Comparison of ENCODE assay signal across 10 cellular contexts in the genomic region with DNA sequence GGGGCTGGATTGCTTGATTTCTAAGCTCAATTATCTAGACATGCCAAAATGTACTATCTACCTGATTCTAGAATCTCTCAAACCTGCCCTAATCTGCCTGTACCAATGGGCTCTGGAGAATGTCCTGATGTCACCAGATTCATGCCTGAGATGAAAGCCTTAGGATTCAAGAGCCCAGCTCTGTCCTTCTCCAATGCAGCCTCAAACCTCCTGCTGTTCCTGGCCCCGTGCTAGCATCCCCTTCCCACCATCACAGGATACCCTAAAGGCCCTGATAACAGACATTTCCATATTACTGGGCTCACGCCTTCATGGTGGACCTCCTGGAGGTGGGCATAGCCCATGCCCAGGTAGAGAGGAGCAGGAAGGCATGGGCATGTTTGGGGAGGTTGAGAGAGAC.
DNase-seq lines count a peak whose midpoint lies in the region; ATAC-seq, FAIRE-seq and TF ChIP-seq lines count a peak whose summit lies in the region.
"Had no signal": no experiment of that assay in that cellular context is flagged by ENCODE, and none has a peak within 500 bp of the region (broad histone marks: within the 10 kb centered on the region; RNA-seq: fewer than 3 reads in every experiment).

No MANE protein-coding gene starts in this region.

- no peak overlapping the region for H3K4me2 ChIP-seq in HepG2 (ENCODE audit: low read depth, low read length)

- peaks cover 67% of the 10 kb centered on the region for H3K4me1 Mint-ChIP-seq in activated CD8-positive, alpha-beta T cell treated with anti-CD3 and anti-CD28 coated beads for 36 hours (ENCODE audit: low read depth)

- no peak overlapping the region for H3K4me3 ChIP-seq in right lobe of liver
- H3K4me3 ChIP-seq in HepG2 (replicated peaks in 1 of 3; ENCODE audit: insufficient read depth in 1 of 3, low read depth in 2 of 3, low read length in 3 of 3): no peak overlapping the region
- H3K4me3 ChIP-seq in lower lobe of right lung: no peak overlapping the region
- H3K4me3 ChIP-seq in dorsolateral prefrontal cortex: no peak overlapping the region
- H3K4me3 ChIP-seq: K562 had no signal

- H4K20me1 ChIP-seq in HepG2 (ENCODE audit: insufficient read depth, low read length): no peaks in the 10 kb centered on the region

- H3K79me2 ChIP-seq in HepG2 (ENCODE audit: insufficient read depth, low read length): no peaks in the 10 kb centered on the region

- intact Hi-C loops in right lobe of liver (cut with DNase I) (no loop called here), HepG2 (cut with micrococcal nuclease; ENCODE audit: unreplicated experiment) (no loop called here), lower lobe of right lung (cut with DNase I) (no loop called here), dorsolateral prefrontal cortex (cut with DNase I) (no loop called here)
- intact Hi-C loops in activated CD8-positive, alpha-beta T cell treated with anti-CD3 and anti-CD28 coated beads for 36 hours (cut with micrococcal nuclease): loop anchor here (5.0 kb wide), 1 partner anchor 82 kb away; no protein-coding TSS in a partner anchor

- DNase-seq in right lobe of liver: no peak
- no peak for DNase-seq in HepG2 (ENCODE audit: low spot score)
- no peak for DNase-seq in activated CD8-positive, alpha-beta T cell treated with anti-CD3 and anti-CD28 coated beads for 36 hours
- DNase-seq in lower lobe of right lung: no peak
- no peak for DNase-seq in dorsolateral prefrontal cortex
- DNase-seq in HuH-7 (ENCODE audit: low spot score): no peak
- DNase-seq: NCI-H2171 had no signal

- in situ Hi-C loops in HepG2 (cut with HindIII; ENCODE audit: extremely low pct_ligation_motif_present, low pct_unique_long_range_greater_than_20kb): loop anchor here (5.0 kb wide), 1 partner anchor 207 kb away; the partner anchor contains the start of gene ARL4C

- no peaks in the 10 kb centered on the region for H3K27me3 Mint-ChIP-seq in activated CD8-positive, alpha-beta T cell treated with anti-CD3 and anti-CD28 coated beads for 36 hours

- no peak overlapping the region for H2AFZ ChIP-seq in HepG2 (ENCODE audit: low read length)

- H3K9ac ChIP-seq in HepG2 (ENCODE audit: insufficient read depth, low read depth, low read length): no peak overlapping the region

- POLR2A ChIA-PET in HepG2 (lab: Yijun Ruan, JAX): no interaction called here
- POLR2A ChIA-PET in activated CD8-positive, alpha-beta T cell treated with anti-CD3 and anti-CD28 coated beads for 36 hours (lab: Charles Lee): interaction anchor here (0.6 to 3.4 kb wide), 10 partner anchors 12 to 193 kb away, joined by 3 to 14 read pairs (median 4); no protein-coding TSS in a partner anchor

- H3K9me3 Mint-ChIP-seq in activated CD8-positive, alpha-beta T cell treated with anti-CD3 and anti-CD28 coated beads for 36 hours: no peaks in the 10 kb centered on the region

- H3K27ac ChIP-seq in right lobe of liver (peak overlapping the region; percentile 22 to 39 (median 25)), HepG2 (ENCODE audit: extremely low read length, insufficient read depth, low read length) (no peak overlapping the region), lower lobe of right lung (peak overlapping the region; percentile 71), dorsolateral prefrontal cortex (no peak overlapping the region)

- H3K4me1 ChIP-seq in right lobe of liver: peaks cover 0 to 5% (median 0%) of the 10 kb centered on the region in 4 donors
- no peaks in the 10 kb centered on the region for H3K4me1 ChIP-seq in HepG2 (ENCODE audit: insufficient read depth, low read length)
- peaks cover 38% of the 10 kb centered on the region for H3K4me1 ChIP-seq in lower lobe of right lung

- H3K36me3 ChIP-seq in right lobe of liver (no peaks in the 10 kb centered on the region), HepG2 (replicated peaks in 1 of 2; ENCODE audit: control insufficient read depth in 1 of 2, insufficient read depth in 2 of 2, low read length in 2 of 2) (no peaks in the 10 kb centered on the region), lower lobe of right lung (no peaks in the 10 kb centered on the region)

- H3K9me3 ChIP-seq in right lobe of liver: no peaks in the 10 kb centered on the region
- H3K9me3 ChIP-seq in HepG2 (ENCODE audit: low read length): no peaks in the 10 kb centered on the region
- no peaks in the 10 kb centered on the region for H3K9me3 ChIP-seq in lower lobe of right lung

- TF ChIP-seq POLR2A in right lobe of liver (IDR thresholded peaks at IDR 0.05): no peak
- TF ChIP-seq POLR2A in HepG2 (IDR thresholded peaks at IDR 0.05; ENCODE audit: insufficient read depth in 1 of 2, low read depth in 2 of 2, low read length in 2 of 2): no peak

- TF ChIP-seq CTCF in right lobe of liver (IDR thresholded peaks at IDR 0.05) (no peak), HepG2 (CRISPR knock-in tag; IDR thresholded peaks at IDR 0.05) (no peak), lower lobe of right lung (IDR thresholded peaks at IDR 0.05) (no peak), dorsolateral prefrontal cortex (IDR thresholded peaks at IDR 0.05 in 54 of 56, conservative IDR thresholded peaks at IDR 0.05 in 2 of 56; ENCODE audit: low read depth in 1 of 56, partially characterized antibody in 56 of 56) (no peak)
- TF ChIP-seq CTCF in activated CD8-positive, alpha-beta T cell treated with anti-CD3 and anti-CD28 coated beads for 36 hours (IDR thresholded peaks at IDR 0.05): no peak

- H3K36me3 Mint-ChIP-seq in activated CD8-positive, alpha-beta T cell treated with anti-CD3 and anti-CD28 coated beads for 36 hours (ENCODE audit: low read depth): no peaks in the 10 kb centered on the region

- WGBS in right lobe of liver (ENCODE audit: insufficient coverage, low coverage, low lambda C conversion rate, missing lambda C conversion rate): 94% methylated on average over 2 of the region's 2 CpGs
- 28% methylated on average over 2 of the region's 2 CpGs for WGBS in HepG2 (ENCODE audit: low lambda C conversion rate)

- H3K27me3 ChIP-seq in right lobe of liver: no peaks in the 10 kb centered on the region
- no peaks in the 10 kb centered on the region for H3K27me3 ChIP-seq in HepG2 (ENCODE audit: control insufficient read depth in 1 of 2, insufficient read depth in 2 of 2, low read length in 2 of 2)
- H3K27me3 ChIP-seq in lower lobe of right lung (ENCODE audit: low read depth): no peaks in the 10 kb centered on the region
- H3K27me3 ChIP-seq in dorsolateral prefrontal cortex: peaks cover 0 to 3% (median 0%) of the 10 kb centered on the region in 45 donors

- no TSS peak for BruUV-seq in HepG2 (replicated peaks; lab: Mats Ljungman, UMichigan)

- H3K4me3 Mint-ChIP-seq in activated CD8-positive, alpha-beta T cell treated with anti-CD3 and anti-CD28 coated beads for 36 hours: no peak overlapping the region

- peak overlapping the region; percentile 99 for H3K27ac Mint-ChIP-seq in activated CD8-positive, alpha-beta T cell treated with anti-CD3 and anti-CD28 coated beads for 36 hours

- CTCF ChIA-PET in HepG2 (lab: Yijun Ruan, JAX; ENCODE audit: low intra/inter-chr PET ratio, low total read pairs): interaction anchor here (1.9 to 2.2 kb wide), 2 partner anchors 210 to 826 kb away, joined by 15 to 25 read pairs; no protein-coding TSS in a partner anchor
- CTCF ChIA-PET in activated CD8-positive, alpha-beta T cell treated with anti-CD3 and anti-CD28 coated beads for 36 hours (lab: Charles Lee): interaction anchor here (0.6 to 3.9 kb wide), 22 partner anchors 10 to 255 kb away, joined by 3 to 25 read pairs (median 6); partner anchors contain the start of gene ARL4C

- no peak for TF ChIP-seq RAD21 in HepG2 (CRISPR knock-in tag; IDR thresholded peaks at IDR 0.05)

- FAIRE-seq in HepG2 (lab: Jason Lieb, UNC): no peak
- FAIRE-seq: K562 had no signal

- TF ChIP-seq EP300 in HepG2 (IDR thresholded peaks at IDR 0.05; ENCODE audit: low read depth in 2 of 2, low read length in 2 of 2): no peak
- TF ChIP-seq EP300 in HepG2 (CRISPR knock-in tag; IDR thresholded peaks at IDR 0.05; ENCODE audit: borderline replicate concordance): no peak

- no peak for ATAC-seq in right lobe of liver
- ATAC-seq in HepG2: no peak
- ATAC-seq in activated CD8-positive, alpha-beta T cell treated with anti-CD3 and anti-CD28 coated beads for 36 hours: no peak
- no peak for ATAC-seq in lower lobe of right lung
- ATAC-seq in HG02870 (IDR thresholded peaks at IDR 0.05; ENCODE audit: unreplicated experiment): no peak
- no peak for ATAC-seq in HG02938 (IDR thresholded peaks at IDR 0.05; ENCODE audit: unreplicated experiment)
- ATAC-seq: K562 had no signal

TF ChIP-seq in HepG2, 621 proteins besides CTCF, POLR2A, EP300 and RAD21 (continues in another document):
- TF ChIP-seq, protein P1, sequence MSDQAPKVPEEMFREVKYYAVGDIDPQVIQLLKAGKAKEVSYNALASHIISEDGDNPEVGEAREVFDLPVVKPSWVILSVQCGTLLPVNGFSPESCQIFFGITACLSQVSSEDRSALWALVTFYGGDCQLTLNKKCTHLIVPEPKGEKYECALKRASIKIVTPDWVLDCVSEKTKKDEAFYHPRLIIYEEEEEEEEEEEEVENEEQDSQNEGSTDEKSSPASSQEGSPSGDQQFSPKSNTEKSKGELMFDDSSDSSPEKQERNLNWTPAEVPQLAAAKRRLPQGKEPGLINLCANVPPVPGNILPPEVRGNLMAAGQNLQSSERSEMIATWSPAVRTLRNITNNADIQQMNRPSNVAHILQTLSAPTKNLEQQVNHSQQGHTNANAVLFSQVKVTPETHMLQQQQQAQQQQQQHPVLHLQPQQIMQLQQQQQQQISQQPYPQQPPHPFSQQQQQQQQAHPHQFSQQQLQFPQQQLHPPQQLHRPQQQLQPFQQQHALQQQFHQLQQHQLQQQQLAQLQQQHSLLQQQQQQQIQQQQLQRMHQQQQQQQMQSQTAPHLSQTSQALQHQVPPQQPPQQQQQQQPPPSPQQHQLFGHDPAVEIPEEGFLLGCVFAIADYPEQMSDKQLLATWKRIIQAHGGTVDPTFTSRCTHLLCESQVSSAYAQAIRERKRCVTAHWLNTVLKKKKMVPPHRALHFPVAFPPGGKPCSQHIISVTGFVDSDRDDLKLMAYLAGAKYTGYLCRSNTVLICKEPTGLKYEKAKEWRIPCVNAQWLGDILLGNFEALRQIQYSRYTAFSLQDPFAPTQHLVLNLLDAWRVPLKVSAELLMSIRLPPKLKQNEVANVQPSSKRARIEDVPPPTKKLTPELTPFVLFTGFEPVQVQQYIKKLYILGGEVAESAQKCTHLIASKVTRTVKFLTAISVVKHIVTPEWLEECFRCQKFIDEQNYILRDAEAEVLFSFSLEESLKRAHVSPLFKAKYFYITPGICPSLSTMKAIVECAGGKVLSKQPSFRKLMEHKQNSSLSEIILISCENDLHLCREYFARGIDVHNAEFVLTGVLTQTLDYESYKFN (CRISPR knock-in tag; conservative IDR thresholded peaks at IDR 0.05): no peak
- TF ChIP-seq ZFX (CRISPR knock-in tag; IDR thresholded peaks at IDR 0.05; ENCODE audit: low read depth) (no peak), ZSCAN9 (CRISPR knock-in tag; IDR thresholded peaks at IDR 0.05; ENCODE audit: borderline replicate concordance) (no peak), ZNF33B (CRISPR knock-in tag; IDR thresholded peaks at IDR 0.05) (no peak), ZSCAN29 (CRISPR knock-in tag; conservative IDR thresholded peaks at IDR 0.05) (no peak), NFE2L2 (IDR thresholded peaks at IDR 0.05; ENCODE audit: low read length) (no peak), MTA1 (CRISPR knock-in tag; IDR thresholded peaks at IDR 0.05; ENCODE audit: borderline replicate concordance) (no peak), ZNF629 (CRISPR knock-in tag; conservative IDR thresholded peaks at IDR 0.05) (no peak)

Comparison
In these comparisons a context has a peak if more than half of its experiments do, and no peak if none do; other contexts are left out.
1. H3K27ac ChIP-seq: peak in right lobe of liver (3 of 3) and lower lobe of right lung (single experiment); none in HepG2 (single experiment) and dorsolateral prefrontal cortex (0 of 59).